ENCODE assay signal across 9 cellular contexts in the genomic region with DNA sequence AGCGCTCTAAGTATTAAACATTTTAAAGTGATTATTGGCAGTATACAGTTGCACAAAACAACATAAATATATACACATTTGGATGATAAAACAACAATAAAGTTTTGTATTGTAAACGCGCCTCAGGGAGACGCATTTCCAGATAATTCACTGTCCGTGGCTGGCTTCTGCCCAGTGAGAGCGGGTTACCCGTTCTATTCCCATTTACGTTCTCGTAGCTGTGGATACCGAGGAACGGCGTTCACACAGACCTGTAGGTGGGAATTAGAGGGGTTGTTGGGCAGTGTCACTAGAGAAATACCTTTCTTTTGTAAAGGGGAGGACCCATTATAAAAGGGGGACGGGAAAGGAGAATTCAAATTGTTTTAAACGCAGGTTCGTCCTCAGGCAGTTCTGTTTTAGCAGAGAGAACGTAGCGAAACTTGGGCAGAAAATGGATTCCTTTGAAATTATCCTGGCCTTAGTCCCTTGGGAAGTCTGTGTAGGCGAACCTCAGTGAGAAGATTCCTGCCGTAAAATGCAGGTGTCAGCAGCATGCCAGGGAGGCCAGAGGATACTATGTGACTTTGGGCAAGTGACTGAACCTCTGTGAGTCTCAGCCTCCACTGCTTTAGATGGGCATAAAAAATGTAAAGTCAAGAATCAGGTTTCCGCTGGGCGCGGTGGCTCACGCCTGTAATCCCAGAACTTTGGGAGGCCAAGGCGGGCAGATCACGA. TPM values are rescaled to one million over a fixed set of nuclear protein-coding genes. Genes with fewer than 3 reads are reported as not detected.
DNase-seq lines count a peak whose midpoint lies in the region; ATAC-seq and TF ChIP-seq lines count a peak whose summit lies in the region.
"Had no signal": no experiment of that assay in that cellular context is flagged by ENCODE, and none has a peak within 500 bp of the region (broad histone marks: within the 10 kb centered on the region; RNA-seq: fewer than 3 reads in every experiment).

No MANE protein-coding gene starts in this region.

- H3K4me3 ChIP-seq in GM12865 (ENCODE audit: low read depth, low read length) (peak overlapping the region; percentile 97), SJSA1 (peak overlapping the region; percentile 91), rectal smooth muscle tissue (ENCODE audit: low read length) (peak overlapping the region; percentile 93)

- H3K27ac ChIP-seq in SJSA1 (peak overlapping the region; percentile 86), rectal smooth muscle tissue (ENCODE audit: low read depth, low read length) (peak overlapping the region; percentile 86)

- H3K9me3 ChIP-seq in SJSA1 (replicated peaks): no peaks in the 10 kb centered on the region

- H3K4me1 ChIP-seq in SJSA1 (replicated peaks) (peaks cover 12% of the 10 kb centered on the region), rectal smooth muscle tissue (ENCODE audit: control insufficient read depth, insufficient read depth, low read length) (peaks cover 6% of the 10 kb centered on the region)

- H3K27me3 ChIP-seq in SJSA1 (replicated peaks) (no peaks in the 10 kb centered on the region), rectal smooth muscle tissue (ENCODE audit: control insufficient read depth, insufficient read depth, low read length) (no peaks in the 10 kb centered on the region)

- peak overlapping the region; percentile 80 for H3K9ac ChIP-seq in rectal smooth muscle tissue (ENCODE audit: low read length)

- H3K36me3 ChIP-seq in SJSA1 (peaks cover 20% of the 10 kb centered on the region), rectal smooth muscle tissue (ENCODE audit: control insufficient read depth, insufficient read depth, low read length) (no peaks in the 10 kb centered on the region)

- TF ChIP-seq CTCF in GM12865 (IDR thresholded peaks at IDR 0.05; ENCODE audit: insufficient read depth, low read depth, low read length, missing control alignments): no peak

- in situ Hi-C loops in G401 (cut with HindIII; ENCODE audit: low sequenced_read_pairs): loop anchor here (10.0 kb wide), 1 partner anchor 111 kb away; no protein-coding TSS in a partner anchor

- no peak for ATAC-seq in left lobe of liver

- DNase-seq in GM12865 (ENCODE audit: low read depth) (no peak), SJSA1 (ENCODE audit: low read depth in 1 of 2, low spot score in 2 of 2) (peak in 1 of 2 experiments; percentile 23), fibroblast of peridontal ligament (ENCODE audit: extremely low read depth) (peak; percentile 21), left lobe of liver (ENCODE audit: low spot score) (no peak), RPMI8226 (no peak), NCI-H2081 (lab: John Stamatoyannopoulos, UW) (no peak), G401 (ENCODE audit: low spot score) (no peak)

RNA-seq across cellular contexts. Expression of gene MTG2, which starts 0.8 kb away (rescaled TPM):
- 23.9 and 31.4 TPM in 2 replicates for total RNA-seq in SJSA1 (2014; rRNA removed; shearing (Covaris generic))
- 31.0 TPM for total RNA-seq in left lobe of liver
- 30.6 and 48.2 TPM in 2 replicates for total RNA-seq in G401 (2014; rRNA removed; shearing (Covaris generic))

RNA-seq across cellular contexts. Expression of gene HRH3, which starts 36.5 kb away (rescaled TPM):
- total RNA-seq in SJSA1 (2014; rRNA removed; shearing (Covaris generic)): not detected in 2 replicates
- total RNA-seq in left lobe of liver: not detected
- not detected in 2 replicates for total RNA-seq in G401 (2014; rRNA removed; shearing (Covaris generic))
- total RNA-seq: T-helper 2 cell treated with Interferon-gamma antibody and Interleukin-4, amounts not matched to agents 100 ng/mL and 5 ng/mL, for 36 hours had no signal

RNA-seq across cellular contexts. Expression of gene SS18L1, which starts 40.0 kb away (rescaled TPM):
- total RNA-seq in SJSA1 (2014; rRNA removed; shearing (Covaris generic)): 5.2 and 14.2 TPM in 2 replicates
- 33.4 TPM for total RNA-seq in left lobe of liver
- 9.6 and 13.2 TPM in 2 replicates for total RNA-seq in G401 (2014; rRNA removed; shearing (Covaris generic))

RNA-seq across cellular contexts. Expression of gene PSMA7, which starts 40.4 kb away (rescaled TPM):
- 782 and 1,103 TPM in 2 replicates for total RNA-seq in SJSA1 (2014; rRNA removed; shearing (Covaris generic))
- total RNA-seq in left lobe of liver: 138 TPM
- 631 and 699 TPM in 2 replicates for total RNA-seq in G401 (2014; rRNA removed; shearing (Covaris generic))

RNA-seq across cellular contexts. Expression of gene OSBPL2, which starts 54.7 kb away (rescaled TPM):
- 10.5 and 14.9 TPM in 2 replicates for total RNA-seq in SJSA1 (2014; rRNA removed; shearing (Covaris generic))
- total RNA-seq in left lobe of liver: 21.1 TPM
- 18.0 and 19.6 TPM in 2 replicates for total RNA-seq in G401 (2014; rRNA removed; shearing (Covaris generic))
